Comparison of ENCODE assay signal across 31 cellular contexts in genomic region chr2:218041302-218042165, GRCh38. TPM values are rescaled to one million over a fixed set of nuclear protein-coding genes. Genes with fewer than 3 reads are reported as not detected.
A peak's percentile ranks its signal among the peaks of the same experiment; 100 is the strongest.
DNase-seq lines count a peak whose midpoint lies in the region; ATAC-seq lines count a peak whose summit lies in the region.
"Had no signal": no experiment of that assay in that cellular context is flagged by ENCODE, and none has a peak within 500 bp of the region (broad histone marks: within the 10 kb centered on the region; RNA-seq: fewer than 3 reads in every experiment).

No MANE protein-coding gene starts in this region.

- CTCF ChIA-PET in activated CD4-positive, alpha-beta memory T cell treated with anti-CD3 and anti-CD28 coated beads for 36 hours (lab: Charles Lee): interaction anchor here (0.6 to 2.8 kb wide), 10 partner anchors 8 to 1488 kb away, joined by 3 to 13 read pairs (median 4); partner anchors contain the start of gene RUFY4

- peaks cover 12% of the 10 kb centered on the region for H3K4me1 Mint-ChIP-seq in activated T-cell treated with anti-CD3 and anti-CD28 coated beads, Interleukin-2, amount 50 U/mL, for 4 hours (ENCODE audit: low read depth)
- peaks cover 16% of the 10 kb centered on the region for H3K4me1 Mint-ChIP-seq in activated CD4-positive, alpha-beta memory T cell treated with anti-CD3 and anti-CD28 coated beads for 36 hours (ENCODE audit: low read depth)
- H3K4me1 Mint-ChIP-seq: neural crest cell, WTC11 had no signal

- H3K27me3 Mint-ChIP-seq in activated T-cell treated with anti-CD3 and anti-CD28 coated beads, Interleukin-2, amount 50 U/mL, for 4 hours (ENCODE audit: low read depth): peaks cover 18% of the 10 kb centered on the region
- peaks cover 10% of the 10 kb centered on the region for H3K27me3 Mint-ChIP-seq in activated CD4-positive, alpha-beta memory T cell treated with anti-CD3 and anti-CD28 coated beads for 36 hours

- POLR2A ChIA-PET in activated CD4-positive, alpha-beta memory T cell treated with anti-CD3 and anti-CD28 coated beads for 36 hours (lab: Charles Lee): interaction anchor here (0.6 kb wide), 1 partner anchor 1690 kb away, joined by 3 read pairs; no protein-coding TSS in a partner anchor

- no peak overlapping the region for H3K4me3 Mint-ChIP-seq in activated T-cell treated with anti-CD3 and anti-CD28 coated beads, Interleukin-2, amount 50 U/mL, for 4 hours
- no peak overlapping the region for H3K4me3 Mint-ChIP-seq in activated CD4-positive, alpha-beta memory T cell treated with anti-CD3 and anti-CD28 coated beads for 36 hours
- H3K4me3 Mint-ChIP-seq: H9, immature natural killer cell, neural crest cell, WTC11 had no signal

- no peak for DNase-seq in activated T-cell treated with anti-CD3 and anti-CD28 coated beads, Interleukin-2, amount 50 U/mL, for 4 hours
- no peak for DNase-seq in activated T-cell treated with anti-CD3 and anti-CD28 coated beads, Interleukin-2, amount 50 U/mL, for 48 hours
- DNase-seq in activated CD4-positive, alpha-beta memory T cell treated with anti-CD3 and anti-CD28 coated beads for 36 hours: no peak
- DNase-seq in stimulated activated naive CD8-positive, alpha-beta T cell treated with anti-CD3 and anti-CD28 coated beads, Interleukin-15, Interleukin-2, amounts not matched to agents 100 U/mL and 50 U/mL, for 24 hours: no peak
- DNase-seq in cortex of kidney (lab: John Stamatoyannopoulos, UW): no peak
- DNase-seq in EL: no peak
- DNase-seq: amniotic stem cell; brain microvascular endothelial cell; C1 segment of cervical spinal cord; Caco-2; DMS79; GF-D8; H9; hippocampal formation; immature natural killer cell; left colon; MG63; NCI-H2029; NCI-H526 treated with DMSO at 0.1 percent for 48 hours; pancreas; retina; Right ventricle myocardium superior; small intestine; stimulated activated CD8-positive, alpha-beta memory T cell treated with anti-CD3 and anti-CD28 coated beads, Interleukin-4, amount 100 ng/mL, for 48 hours; T-helper 9 cell; trophoblast cell had no signal

- H3K27ac Mint-ChIP-seq in activated CD4-positive, alpha-beta memory T cell treated with anti-CD3 and anti-CD28 coated beads for 36 hours: peak overlapping the region; percentile 69
- H3K27ac Mint-ChIP-seq: H9, immature natural killer cell, WTC11 had no signal

- intact Hi-C loops in activated CD4-positive, alpha-beta memory T cell treated with anti-CD3 and anti-CD28 coated beads for 36 hours (cut with micrococcal nuclease): no loop called here

- no peaks in the 10 kb centered on the region for H3K36me3 Mint-ChIP-seq in activated T-cell treated with anti-CD3 and anti-CD28 coated beads, Interleukin-2, amount 50 U/mL, for 4 hours (ENCODE audit: insufficient read depth)
- H3K36me3 Mint-ChIP-seq in activated CD4-positive, alpha-beta memory T cell treated with anti-CD3 and anti-CD28 coated beads for 36 hours: peaks cover 2% of the 10 kb centered on the region
- H3K36me3 Mint-ChIP-seq: WTC11 had no signal

- H3K9me3 Mint-ChIP-seq in activated T-cell treated with anti-CD3 and anti-CD28 coated beads, Interleukin-2, amount 50 U/mL, for 4 hours: peaks cover 8% of the 10 kb centered on the region
- peaks cover 8% of the 10 kb centered on the region for H3K9me3 Mint-ChIP-seq in activated CD4-positive, alpha-beta memory T cell treated with anti-CD3 and anti-CD28 coated beads for 36 hours
- H3K9me3 Mint-ChIP-seq: immature natural killer cell had no signal

- ATAC-seq in activated T-cell treated with anti-CD3 and anti-CD28 coated beads, Interleukin-2, amount 50 U/mL, for 4 hours: peak; percentile 34 to 50
- peak; percentile 27 for ATAC-seq in GM18867 (IDR thresholded peaks at IDR 0.05; ENCODE audit: unreplicated experiment)
- ATAC-seq in stimulated activated naive CD8-positive, alpha-beta T cell treated with anti-CD3 and anti-CD28 coated beads, Interleukin-15, Interleukin-2, amounts not matched to agents 100 U/mL and 50 U/mL, for 24 hours: peak; percentile 43
- ATAC-seq: gastroesophageal sphincter, left colon, pancreas, WTC11 had no signal

RNA-seq across cellular contexts. Expression of gene RUFY4, which starts 27.5 kb away (rescaled TPM):
- total RNA-seq in activated T-cell treated with anti-CD3 and anti-CD28 coated beads, Interleukin-2, amount 50 U/mL, for 4 hours: under 1 TPM in 2 of 3 donors, not detected in 1; 0.16 to 0.38 TPM
- 1 to 10 TPM in 1 of 2 experiments, under 1 TPM in 1; 0.93 to 1.8 TPM for total RNA-seq in activated CD4-positive, alpha-beta memory T cell treated with anti-CD3 and anti-CD28 coated beads for 36 hours
- total RNA-seq: Caco-2, cerebellum, gastroesophageal sphincter, neural crest cell, Right ventricle myocardium superior had no signal

RNA-seq across cellular contexts. Expression of gene TNS1, which starts 38.7 kb away (rescaled TPM):
- total RNA-seq in activated T-cell treated with anti-CD3 and anti-CD28 coated beads, Interleukin-2, amount 50 U/mL, for 4 hours: 1 to 10 TPM in 1 of 3 donors, under 1 TPM in 2; 0.50 to 1.2 (median 0.54) TPM
- under 1 TPM; 0.92 to 0.97 TPM for total RNA-seq in activated CD4-positive, alpha-beta memory T cell treated with anti-CD3 and anti-CD28 coated beads for 36 hours
